1 cellular context compared by ENCODE assay signal in the genomic region with DNA sequence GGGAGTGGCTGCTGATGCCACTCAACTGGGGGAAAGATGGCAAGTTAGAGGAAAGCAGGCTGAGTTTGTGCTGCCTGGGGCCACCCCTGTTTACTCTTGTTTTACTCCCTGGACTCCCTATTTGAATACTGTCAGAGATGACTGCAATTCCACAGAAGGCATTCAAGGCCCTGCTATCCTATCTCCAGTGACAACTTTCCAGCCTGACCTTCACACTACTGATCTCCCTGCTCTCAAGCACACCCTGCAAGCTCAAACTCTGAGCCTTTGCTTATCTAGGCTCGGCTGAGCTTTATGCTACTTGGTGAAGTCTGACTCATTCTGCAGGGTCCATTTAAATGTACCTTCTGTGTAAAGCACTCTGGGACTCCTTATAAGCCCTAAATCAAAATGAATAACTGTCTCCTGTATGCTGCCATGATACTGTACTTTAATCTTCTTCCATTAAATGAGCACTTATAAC.
TF ChIP-seq lines count a peak whose summit lies in the region.

No MANE protein-coding gene starts in this region.

TF ChIP-seq in HepG2, 621 proteins besides CTCF, POLR2A, EP300 and RAD21 (continued from another document and continues in another):
- TF ChIP-seq GFI1 (CRISPR knock-in tag; IDR thresholded peaks at IDR 0.05; ENCODE audit: borderline replicate concordance) (no peak), DPF2 (CRISPR knock-in tag; IDR thresholded peaks at IDR 0.05; ENCODE audit: borderline replicate concordance, low read depth) (peak; percentile 69), ZNF883 (CRISPR knock-in tag; IDR thresholded peaks at IDR 0.05; ENCODE audit: not compliant biosample characterization) (no peak), MEF2D (CRISPR knock-in tag; IDR thresholded peaks at IDR 0.05) (no peak), ZNF839 (CRISPR knock-in tag; IDR thresholded peaks at IDR 0.05; ENCODE audit: borderline replicate concordance) (no peak), ZNF496 (CRISPR knock-in tag; IDR thresholded peaks at IDR 0.05; ENCODE audit: insufficient replicate concordance) (no peak), SRF (IDR thresholded peaks at IDR 0.05; ENCODE audit: low read depth, low read length) (no peak), XBP1 (CRISPR knock-in tag; IDR thresholded peaks at IDR 0.05) (no peak), MYC (CRISPR knock-in tag; IDR thresholded peaks at IDR 0.05; ENCODE audit: borderline replicate concordance) (no peak), CCAR2 (optimal IDR thresholded peaks at IDR 0.05; ENCODE audit: low read depth, low read length) (no peak), FOSL1 (CRISPR knock-in tag; IDR thresholded peaks at IDR 0.05; ENCODE audit: borderline replicate concordance) (peak; percentile 69; the same call in 1 of the 2 replicates), ZNF766 (CRISPR knock-in tag; IDR thresholded peaks at IDR 0.05; ENCODE audit: borderline replicate concordance) (0 out of 2 replicates have a peak, but pooled peaks have one; percentile 52), ZNF709 (CRISPR knock-in tag; IDR thresholded peaks at IDR 0.05) (0 out of 2 replicates have a peak, but pooled peaks have one; percentile 44), ZNF780A (CRISPR knock-in tag; IDR thresholded peaks at IDR 0.05) (no peak), ARNT2 (CRISPR knock-in tag; IDR thresholded peaks at IDR 0.05; ENCODE audit: low read depth) (no peak), JUNB (CRISPR knock-in tag; IDR thresholded peaks at IDR 0.05; ENCODE audit: borderline replicate concordance) (no peak), ZNF136 (CRISPR knock-in tag; IDR thresholded peaks at IDR 0.05; ENCODE audit: low read depth) (no peak), ZNF7 (CRISPR knock-in tag; IDR thresholded peaks at IDR 0.05) (no peak), PRMT3 (CRISPR knock-in tag; IDR thresholded peaks at IDR 0.05; ENCODE audit: borderline replicate concordance, low read depth) (no peak), GATA4 (IDR thresholded peaks at IDR 0.05; ENCODE audit: borderline replicate concordance, low read depth) (no peak), PPARG (CRISPR knock-in tag; conservative IDR thresholded peaks at IDR 0.05) (peak; percentile 79), ZNF44 (CRISPR knock-in tag; IDR thresholded peaks at IDR 0.05) (no peak), RBM22 (optimal IDR thresholded peaks at IDR 0.05; ENCODE audit: low read length) (no peak), RBM39 (IDR thresholded peaks at IDR 0.05; ENCODE audit: low read depth, low read length, poor library complexity, severe bottlenecking) (no peak), NONO (IDR thresholded peaks at IDR 0.05) (no peak), NONO (CRISPR knock-in tag; conservative IDR thresholded peaks at IDR 0.05) (no peak), SMC3 (IDR thresholded peaks at IDR 0.05; ENCODE audit: low read length) (peak; percentile 18; the same call in 1 of the 2 replicates), CREM (IDR thresholded peaks at IDR 0.05) (peak; percentile 43), CREM (CRISPR knock-in tag; IDR thresholded peaks at IDR 0.05) (no peak), KAT8 (CRISPR knock-in tag; IDR thresholded peaks at IDR 0.05) (no peak), ZNF720 (CRISPR knock-in tag; IDR thresholded peaks at IDR 0.05) (no peak), ATAD3A (CRISPR knock-in tag; IDR thresholded peaks at IDR 0.05) (no peak), ATF1 (CRISPR knock-in tag; IDR thresholded peaks at IDR 0.05) (0 out of 2 replicates have a peak, but pooled peaks have one; percentile 25)
- TF ChIP-seq, protein P1, sequence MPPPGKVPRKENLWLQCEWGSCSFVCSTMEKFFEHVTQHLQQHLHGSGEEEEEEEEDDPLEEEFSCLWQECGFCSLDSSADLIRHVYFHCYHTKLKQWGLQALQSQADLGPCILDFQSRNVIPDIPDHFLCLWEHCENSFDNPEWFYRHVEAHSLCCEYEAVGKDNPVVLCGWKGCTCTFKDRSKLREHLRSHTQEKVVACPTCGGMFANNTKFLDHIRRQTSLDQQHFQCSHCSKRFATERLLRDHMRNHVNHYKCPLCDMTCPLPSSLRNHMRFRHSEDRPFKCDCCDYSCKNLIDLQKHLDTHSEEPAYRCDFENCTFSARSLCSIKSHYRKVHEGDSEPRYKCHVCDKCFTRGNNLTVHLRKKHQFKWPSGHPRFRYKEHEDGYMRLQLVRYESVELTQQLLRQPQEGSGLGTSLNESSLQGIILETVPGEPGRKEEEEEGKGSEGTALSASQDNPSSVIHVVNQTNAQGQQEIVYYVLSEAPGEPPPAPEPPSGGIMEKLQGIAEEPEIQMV (CRISPR knock-in tag; IDR thresholded peaks at IDR 0.05; ENCODE audit: low read depth) = 0 out of 2 replicates have a peak, but pooled peaks have one; percentile 34
- TF ChIP-seq, protein P2, sequence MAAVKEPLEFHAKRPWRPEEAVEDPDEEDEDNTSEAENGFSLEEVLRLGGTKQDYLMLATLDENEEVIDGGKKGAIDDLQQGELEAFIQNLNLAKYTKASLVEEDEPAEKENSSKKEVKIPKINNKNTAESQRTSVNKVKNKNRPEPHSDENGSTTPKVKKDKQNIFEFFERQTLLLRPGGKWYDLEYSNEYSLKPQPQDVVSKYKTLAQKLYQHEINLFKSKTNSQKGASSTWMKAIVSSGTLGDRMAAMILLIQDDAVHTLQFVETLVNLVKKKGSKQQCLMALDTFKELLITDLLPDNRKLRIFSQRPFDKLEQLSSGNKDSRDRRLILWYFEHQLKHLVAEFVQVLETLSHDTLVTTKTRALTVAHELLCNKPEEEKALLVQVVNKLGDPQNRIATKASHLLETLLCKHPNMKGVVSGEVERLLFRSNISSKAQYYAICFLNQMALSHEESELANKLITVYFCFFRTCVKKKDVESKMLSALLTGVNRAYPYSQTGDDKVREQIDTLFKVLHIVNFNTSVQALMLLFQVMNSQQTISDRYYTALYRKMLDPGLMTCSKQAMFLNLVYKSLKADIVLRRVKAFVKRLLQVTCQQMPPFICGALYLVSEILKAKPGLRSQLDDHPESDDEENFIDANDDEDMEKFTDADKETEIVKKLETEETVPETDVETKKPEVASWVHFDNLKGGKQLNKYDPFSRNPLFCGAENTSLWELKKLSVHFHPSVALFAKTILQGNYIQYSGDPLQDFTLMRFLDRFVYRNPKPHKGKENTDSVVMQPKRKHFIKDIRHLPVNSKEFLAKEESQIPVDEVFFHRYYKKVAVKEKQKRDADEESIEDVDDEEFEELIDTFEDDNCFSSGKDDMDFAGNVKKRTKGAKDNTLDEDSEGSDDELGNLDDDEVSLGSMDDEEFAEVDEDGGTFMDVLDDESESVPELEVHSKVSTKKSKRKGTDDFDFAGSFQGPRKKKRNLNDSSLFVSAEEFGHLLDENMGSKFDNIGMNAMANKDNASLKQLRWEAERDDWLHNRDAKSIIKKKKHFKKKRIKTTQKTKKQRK (IDR thresholded peaks at IDR 0.05; ENCODE audit: low read length) = no peak
- TF ChIP-seq, protein P3, sequence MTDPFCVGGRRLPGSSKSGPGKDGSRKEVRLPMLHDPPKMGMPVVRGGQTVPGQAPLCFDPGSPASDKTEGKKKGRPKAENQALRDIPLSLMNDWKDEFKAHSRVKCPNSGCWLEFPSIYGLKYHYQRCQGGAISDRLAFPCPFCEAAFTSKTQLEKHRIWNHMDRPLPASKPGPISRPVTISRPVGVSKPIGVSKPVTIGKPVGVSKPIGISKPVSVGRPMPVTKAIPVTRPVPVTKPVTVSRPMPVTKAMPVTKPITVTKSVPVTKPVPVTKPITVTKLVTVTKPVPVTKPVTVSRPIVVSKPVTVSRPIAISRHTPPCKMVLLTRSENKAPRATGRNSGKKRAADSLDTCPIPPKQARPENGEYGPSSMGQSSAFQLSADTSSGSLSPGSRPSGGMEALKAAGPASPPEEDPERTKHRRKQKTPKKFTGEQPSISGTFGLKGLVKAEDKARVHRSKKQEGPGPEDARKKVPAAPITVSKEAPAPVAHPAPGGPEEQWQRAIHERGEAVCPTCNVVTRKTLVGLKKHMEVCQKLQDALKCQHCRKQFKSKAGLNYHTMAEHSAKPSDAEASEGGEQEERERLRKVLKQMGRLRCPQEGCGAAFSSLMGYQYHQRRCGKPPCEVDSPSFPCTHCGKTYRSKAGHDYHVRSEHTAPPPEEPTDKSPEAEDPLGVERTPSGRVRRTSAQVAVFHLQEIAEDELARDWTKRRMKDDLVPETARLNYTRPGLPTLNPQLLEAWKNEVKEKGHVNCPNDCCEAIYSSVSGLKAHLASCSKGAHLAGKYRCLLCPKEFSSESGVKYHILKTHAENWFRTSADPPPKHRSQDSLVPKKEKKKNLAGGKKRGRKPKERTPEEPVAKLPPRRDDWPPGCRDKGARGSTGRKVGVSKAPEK (CRISPR knock-in tag; IDR thresholded peaks at IDR 0.05; ENCODE audit: borderline replicate concordance) = no peak
- TF ChIP-seq, protein P4, sequence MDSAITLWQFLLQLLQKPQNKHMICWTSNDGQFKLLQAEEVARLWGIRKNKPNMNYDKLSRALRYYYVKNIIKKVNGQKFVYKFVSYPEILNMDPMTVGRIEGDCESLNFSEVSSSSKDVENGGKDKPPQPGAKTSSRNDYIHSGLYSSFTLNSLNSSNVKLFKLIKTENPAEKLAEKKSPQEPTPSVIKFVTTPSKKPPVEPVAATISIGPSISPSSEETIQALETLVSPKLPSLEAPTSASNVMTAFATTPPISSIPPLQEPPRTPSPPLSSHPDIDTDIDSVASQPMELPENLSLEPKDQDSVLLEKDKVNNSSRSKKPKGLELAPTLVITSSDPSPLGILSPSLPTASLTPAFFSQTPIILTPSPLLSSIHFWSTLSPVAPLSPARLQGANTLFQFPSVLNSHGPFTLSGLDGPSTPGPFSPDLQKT (CRISPR knock-in tag; IDR thresholded peaks at IDR 0.05; ENCODE audit: borderline replicate concordance) = no peak
- TF ChIP-seq, protein P5, sequence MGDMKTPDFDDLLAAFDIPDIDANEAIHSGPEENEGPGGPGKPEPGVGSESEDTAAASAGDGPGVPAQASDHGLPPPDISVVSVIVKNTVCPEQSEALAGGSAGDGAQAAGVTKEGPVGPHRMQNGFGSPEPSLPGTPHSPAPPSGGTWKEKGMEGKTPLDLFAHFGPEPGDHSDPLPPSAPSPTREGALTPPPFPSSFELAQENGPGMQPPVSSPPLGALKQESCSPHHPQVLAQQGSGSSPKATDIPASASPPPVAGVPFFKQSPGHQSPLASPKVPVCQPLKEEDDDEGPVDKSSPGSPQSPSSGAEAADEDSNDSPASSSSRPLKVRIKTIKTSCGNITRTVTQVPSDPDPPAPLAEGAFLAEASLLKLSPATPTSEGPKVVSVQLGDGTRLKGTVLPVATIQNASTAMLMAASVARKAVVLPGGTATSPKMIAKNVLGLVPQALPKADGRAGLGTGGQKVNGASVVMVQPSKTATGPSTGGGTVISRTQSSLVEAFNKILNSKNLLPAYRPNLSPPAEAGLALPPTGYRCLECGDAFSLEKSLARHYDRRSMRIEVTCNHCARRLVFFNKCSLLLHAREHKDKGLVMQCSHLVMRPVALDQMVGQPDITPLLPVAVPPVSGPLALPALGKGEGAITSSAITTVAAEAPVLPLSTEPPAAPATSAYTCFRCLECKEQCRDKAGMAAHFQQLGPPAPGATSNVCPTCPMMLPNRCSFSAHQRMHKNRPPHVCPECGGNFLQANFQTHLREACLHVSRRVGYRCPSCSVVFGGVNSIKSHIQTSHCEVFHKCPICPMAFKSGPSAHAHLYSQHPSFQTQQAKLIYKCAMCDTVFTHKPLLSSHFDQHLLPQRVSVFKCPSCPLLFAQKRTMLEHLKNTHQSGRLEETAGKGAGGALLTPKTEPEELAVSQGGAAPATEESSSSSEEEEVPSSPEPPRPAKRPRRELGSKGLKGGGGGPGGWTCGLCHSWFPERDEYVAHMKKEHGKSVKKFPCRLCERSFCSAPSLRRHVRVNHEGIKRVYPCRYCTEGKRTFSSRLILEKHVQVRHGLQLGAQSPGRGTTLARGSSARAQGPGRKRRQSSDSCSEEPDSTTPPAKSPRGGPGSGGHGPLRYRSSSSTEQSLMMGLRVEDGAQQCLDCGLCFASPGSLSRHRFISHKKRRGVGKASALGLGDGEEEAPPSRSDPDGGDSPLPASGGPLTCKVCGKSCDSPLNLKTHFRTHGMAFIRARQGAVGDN (CRISPR knock-in tag; IDR thresholded peaks at IDR 0.05) = no peak
- TF ChIP-seq, protein P6, sequence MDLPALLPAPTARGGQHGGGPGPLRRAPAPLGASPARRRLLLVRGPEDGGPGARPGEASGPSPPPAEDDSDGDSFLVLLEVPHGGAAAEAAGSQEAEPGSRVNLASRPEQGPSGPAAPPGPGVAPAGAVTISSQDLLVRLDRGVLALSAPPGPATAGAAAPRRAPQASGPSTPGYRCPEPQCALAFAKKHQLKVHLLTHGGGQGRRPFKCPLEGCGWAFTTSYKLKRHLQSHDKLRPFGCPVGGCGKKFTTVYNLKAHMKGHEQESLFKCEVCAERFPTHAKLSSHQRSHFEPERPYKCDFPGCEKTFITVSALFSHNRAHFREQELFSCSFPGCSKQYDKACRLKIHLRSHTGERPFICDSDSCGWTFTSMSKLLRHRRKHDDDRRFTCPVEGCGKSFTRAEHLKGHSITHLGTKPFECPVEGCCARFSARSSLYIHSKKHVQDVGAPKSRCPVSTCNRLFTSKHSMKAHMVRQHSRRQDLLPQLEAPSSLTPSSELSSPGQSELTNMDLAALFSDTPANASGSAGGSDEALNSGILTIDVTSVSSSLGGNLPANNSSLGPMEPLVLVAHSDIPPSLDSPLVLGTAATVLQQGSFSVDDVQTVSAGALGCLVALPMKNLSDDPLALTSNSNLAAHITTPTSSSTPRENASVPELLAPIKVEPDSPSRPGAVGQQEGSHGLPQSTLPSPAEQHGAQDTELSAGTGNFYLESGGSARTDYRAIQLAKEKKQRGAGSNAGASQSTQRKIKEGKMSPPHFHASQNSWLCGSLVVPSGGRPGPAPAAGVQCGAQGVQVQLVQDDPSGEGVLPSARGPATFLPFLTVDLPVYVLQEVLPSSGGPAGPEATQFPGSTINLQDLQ (CRISPR knock-in tag; IDR thresholded peaks at IDR 0.05) = no peak
- TF ChIP-seq, protein P7, sequence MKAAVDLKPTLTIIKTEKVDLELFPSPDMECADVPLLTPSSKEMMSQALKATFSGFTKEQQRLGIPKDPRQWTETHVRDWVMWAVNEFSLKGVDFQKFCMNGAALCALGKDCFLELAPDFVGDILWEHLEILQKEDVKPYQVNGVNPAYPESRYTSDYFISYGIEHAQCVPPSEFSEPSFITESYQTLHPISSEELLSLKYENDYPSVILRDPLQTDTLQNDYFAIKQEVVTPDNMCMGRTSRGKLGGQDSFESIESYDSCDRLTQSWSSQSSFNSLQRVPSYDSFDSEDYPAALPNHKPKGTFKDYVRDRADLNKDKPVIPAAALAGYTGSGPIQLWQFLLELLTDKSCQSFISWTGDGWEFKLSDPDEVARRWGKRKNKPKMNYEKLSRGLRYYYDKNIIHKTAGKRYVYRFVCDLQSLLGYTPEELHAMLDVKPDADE (CRISPR knock-in tag; IDR thresholded peaks at IDR 0.05) = no peak
- TF ChIP-seq, protein P8, sequence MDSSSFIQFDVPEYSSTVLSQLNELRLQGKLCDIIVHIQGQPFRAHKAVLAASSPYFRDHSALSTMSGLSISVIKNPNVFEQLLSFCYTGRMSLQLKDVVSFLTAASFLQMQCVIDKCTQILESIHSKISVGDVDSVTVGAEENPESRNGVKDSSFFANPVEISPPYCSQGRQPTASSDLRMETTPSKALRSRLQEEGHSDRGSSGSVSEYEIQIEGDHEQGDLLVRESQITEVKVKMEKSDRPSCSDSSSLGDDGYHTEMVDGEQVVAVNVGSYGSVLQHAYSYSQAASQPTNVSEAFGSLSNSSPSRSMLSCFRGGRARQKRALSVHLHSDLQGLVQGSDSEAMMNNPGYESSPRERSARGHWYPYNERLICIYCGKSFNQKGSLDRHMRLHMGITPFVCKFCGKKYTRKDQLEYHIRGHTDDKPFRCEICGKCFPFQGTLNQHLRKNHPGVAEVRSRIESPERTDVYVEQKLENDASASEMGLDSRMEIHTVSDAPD (CRISPR knock-in tag; IDR thresholded peaks at IDR 0.05) = no peak
